ENCODE assay signal across 13 cellular contexts in genomic region chr19:11970174-11970573, GRCh38. TPM values are rescaled to one million over a fixed set of nuclear protein-coding genes. Genes with fewer than 3 reads are reported as not detected.
"Had no signal": no experiment of that assay in that cellular context is flagged by ENCODE, and none has a peak within 500 bp of the region (broad histone marks: within the 10 kb centered on the region; RNA-seq: fewer than 3 reads in every experiment).

No MANE protein-coding gene starts in this region.

- H3K27me3 Mint-ChIP-seq: IgD-negative memory B cell had no signal

- H3K27ac ChIP-seq: GM23248, HL-60, KMS-11 had no signal

- DNase-seq: GM23248, GOT3, H7, HFFc6, Karpas-422, KBM-7 had no signal

- H2AFZ ChIP-seq: GM23248 had no signal

- H3K4me3 Mint-ChIP-seq: HFFc6 had no signal

- H3K9me3 ChIP-seq: HAP-1 had no signal

- H3K9ac ChIP-seq: GM23248, KMS-11 had no signal

- H3K4me1 ChIP-seq: HAP-1 had no signal

- H3K4me3 ChIP-seq: GM23248, HAP-1 had no signal

- H3K27ac Mint-ChIP-seq: HFFc6 had no signal

- H3K4me2 ChIP-seq: KMS-11 had no signal

- ATAC-seq: HCT116, HepG2 had no signal

- H3K36me3 ChIP-seq: HAP-1 had no signal

RNA-seq across cellular contexts. Expression of gene ZNF763, which starts 5.3 kb away (rescaled TPM):
- total RNA-seq: H7, HT1080 had no signal
